Comparison of ENCODE assay signal across 1 cellular context in genomic region chr7:50598455-50599343, GRCh38.
TF ChIP-seq lines count a peak whose summit lies in the region.

No MANE protein-coding gene starts in this region.

TF ChIP-seq in WTC11, 78 proteins besides CTCF, POLR2A, EP300 and RAD21 (continued from another document):
- TF ChIP-seq ARID4B (CRISPR knock-in tag; IDR thresholded peaks at IDR 0.05; ENCODE audit: borderline replicate concordance) (no peak), JAZF1 (CRISPR knock-in tag; IDR thresholded peaks at IDR 0.05) (no peak), ZNF121 (CRISPR knock-in tag; IDR thresholded peaks at IDR 0.05) (no peak), CREB1 (CRISPR knock-in tag; IDR thresholded peaks at IDR 0.05) (no peak)
- TF ChIP-seq, protein P1, sequence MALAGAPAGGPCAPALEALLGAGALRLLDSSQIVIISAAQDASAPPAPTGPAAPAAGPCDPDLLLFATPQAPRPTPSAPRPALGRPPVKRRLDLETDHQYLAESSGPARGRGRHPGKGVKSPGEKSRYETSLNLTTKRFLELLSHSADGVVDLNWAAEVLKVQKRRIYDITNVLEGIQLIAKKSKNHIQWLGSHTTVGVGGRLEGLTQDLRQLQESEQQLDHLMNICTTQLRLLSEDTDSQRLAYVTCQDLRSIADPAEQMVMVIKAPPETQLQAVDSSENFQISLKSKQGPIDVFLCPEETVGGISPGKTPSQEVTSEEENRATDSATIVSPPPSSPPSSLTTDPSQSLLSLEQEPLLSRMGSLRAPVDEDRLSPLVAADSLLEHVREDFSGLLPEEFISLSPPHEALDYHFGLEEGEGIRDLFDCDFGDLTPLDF (CRISPR knock-in tag; IDR thresholded peaks at IDR 0.05) = no peak
